ENCODE assay signal across 1 cellular context in the genomic region with DNA sequence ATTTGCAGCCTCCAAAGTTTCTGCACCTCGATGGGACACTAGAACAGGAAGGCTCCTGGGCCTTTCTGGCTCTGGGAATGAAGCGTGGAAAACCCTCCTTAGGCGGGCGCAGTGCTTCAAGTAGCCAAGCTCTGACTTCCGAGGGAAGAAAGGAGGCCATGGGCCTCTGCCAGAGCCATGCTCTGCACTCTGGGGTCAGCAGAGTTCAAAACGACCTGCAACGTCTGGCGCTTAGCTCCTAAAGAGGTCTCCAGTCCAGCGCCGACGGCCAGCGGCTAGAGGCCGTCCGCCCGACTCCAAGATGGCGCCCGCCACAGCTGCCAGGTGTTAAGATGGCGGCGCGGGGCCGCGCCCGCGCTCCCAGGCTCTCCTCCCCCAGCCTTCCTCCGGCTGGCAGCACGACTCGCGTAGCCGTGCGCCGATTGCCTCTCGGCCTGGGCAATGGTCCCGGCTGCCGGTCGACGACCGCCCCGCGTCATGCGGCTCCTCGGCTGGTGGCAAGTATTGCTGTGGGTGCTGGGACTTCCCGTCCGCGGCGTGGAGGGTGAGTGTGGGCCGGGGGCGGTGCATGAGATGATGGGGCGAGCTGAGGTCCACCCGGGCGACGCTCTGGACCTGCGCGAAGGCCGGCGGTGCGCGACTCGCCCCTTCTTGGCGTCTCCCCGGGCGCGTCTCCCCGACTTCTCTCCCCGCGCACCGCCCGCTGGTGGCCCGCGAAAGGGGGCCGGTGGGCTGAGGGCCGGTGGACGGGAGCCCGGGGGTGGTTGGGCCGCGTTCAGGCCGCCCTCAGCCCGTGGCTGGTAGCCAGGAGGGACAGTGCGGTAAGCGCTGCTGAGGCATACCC.
TF ChIP-seq lines count a peak whose summit lies in the region.

TXNDC15 (plus strand) TSS at position 385 of the 844 bp plus-strand sequence; CDS start at position 442, 57 bp downstream.

TF ChIP-seq in H1, 55 proteins besides CTCF, POLR2A, EP300 and RAD21 (continued from another document):
- TF ChIP-seq RNF2 (IDR thresholded peaks at IDR 0.05; ENCODE audit: borderline replicate concordance, low read depth, low read length, missing control alignments, poor library complexity, severe bottlenecking): no peak
